Comparison of ENCODE assay signal across 11 cellular contexts in genomic region chr3:134803051-134803505, GRCh38. TPM values are rescaled to one million over a fixed set of nuclear protein-coding genes. Genes with fewer than 3 reads are reported as not detected.
A peak's percentile ranks its signal among the peaks of the same experiment; 100 is the strongest.
DNase-seq lines count a peak whose midpoint lies in the region; ATAC-seq lines count a peak whose summit lies in the region.
"Had no signal": no experiment of that assay in that cellular context is flagged by ENCODE, and none has a peak within 500 bp of the region (broad histone marks: within the 10 kb centered on the region; RNA-seq: fewer than 3 reads in every experiment).

No MANE protein-coding gene starts in this region.

- peaks cover 11% of the 10 kb centered on the region for H3K4me1 Mint-ChIP-seq in activated naive CD4-positive, alpha-beta T cell treated with anti-CD3 and anti-CD28 coated beads for 36 hours (ENCODE audit: low read depth)

- H3K36me3 Mint-ChIP-seq in activated naive CD4-positive, alpha-beta T cell treated with anti-CD3 and anti-CD28 coated beads for 36 hours (ENCODE audit: low read depth), result no peaks in the 10 kb centered on the region

- CTCF ChIA-PET in activated naive CD4-positive, alpha-beta T cell treated with anti-CD3 and anti-CD28 coated beads for 36 hours (lab: Charles Lee), result interaction anchor here (0.6 kb wide), 1 partner anchor 11 kb away, joined by 7 read pairs; no protein-coding TSS in a partner anchor

- no peak overlapping the region for H3K4me3 Mint-ChIP-seq in activated naive CD4-positive, alpha-beta T cell treated with anti-CD3 and anti-CD28 coated beads for 36 hours

- peak; percentile 66 for DNase-seq in activated naive CD4-positive, alpha-beta T cell treated with anti-CD3 and anti-CD28 coated beads for 36 hours
- no peak for DNase-seq in activated naive CD4-positive, alpha-beta T cell treated with anti-CD3 and anti-CD28 coated beads, Interleukin-2, amount 50 U/mL, for 16 hours
- DNase-seq in stimulated activated naive CD8-positive, alpha-beta T cell treated with anti-CD3 and anti-CD28 coated beads, Interleukin-15, Interleukin-2, amounts not matched to agents 100 U/mL and 50 U/mL, for 24 hours, result no peak
- DNase-seq in iPS-NIHi7 (ENCODE audit: extremely low spot score) (no peak), T-helper 9 cell (no peak), NCI-H1105 treated with DMSO at 0.1 percent for 48 hours (lab: John Stamatoyannopoulos, UW) (no peak)
- DNase-seq: foreskin keratinocyte, NCI-H446, tibial artery had no signal

- ATAC-seq in GM21737 (IDR thresholded peaks at IDR 0.05; ENCODE audit: unreplicated experiment), result peak; percentile 57
- ATAC-seq in HG03469 (IDR thresholded peaks at IDR 0.05; ENCODE audit: unreplicated experiment), result peak; percentile 54
- peak; percentile 57 for ATAC-seq in stimulated activated naive CD8-positive, alpha-beta T cell treated with anti-CD3 and anti-CD28 coated beads, Interleukin-15, Interleukin-2, amounts not matched to agents 100 U/mL and 50 U/mL, for 24 hours
- ATAC-seq: foreskin keratinocyte had no signal

- intact Hi-C loops in activated naive CD4-positive, alpha-beta T cell treated with anti-CD3 and anti-CD28 coated beads for 36 hours (cut with micrococcal nuclease), result no loop called here

- H3K27me3 Mint-ChIP-seq in activated naive CD4-positive, alpha-beta T cell treated with anti-CD3 and anti-CD28 coated beads for 36 hours (ENCODE audit: low read depth), result peaks cover 15% of the 10 kb centered on the region

- H3K9me3 Mint-ChIP-seq in activated naive CD4-positive, alpha-beta T cell treated with anti-CD3 and anti-CD28 coated beads for 36 hours, result no peaks in the 10 kb centered on the region

- peak overlapping the region; percentile 56 for H3K27ac Mint-ChIP-seq in activated naive CD4-positive, alpha-beta T cell treated with anti-CD3 and anti-CD28 coated beads for 36 hours

RNA-seq across cellular contexts. Expression of gene EPHB1, which starts 8.0 kb away (rescaled TPM):
- total RNA-seq in activated naive CD4-positive, alpha-beta T cell treated with anti-CD3 and anti-CD28 coated beads for 36 hours, result under 1 TPM in 1 of 2 experiments, not detected in 1; 0.32 TPM
